ENCODE assay signal across 9 cellular contexts in the genomic region with DNA sequence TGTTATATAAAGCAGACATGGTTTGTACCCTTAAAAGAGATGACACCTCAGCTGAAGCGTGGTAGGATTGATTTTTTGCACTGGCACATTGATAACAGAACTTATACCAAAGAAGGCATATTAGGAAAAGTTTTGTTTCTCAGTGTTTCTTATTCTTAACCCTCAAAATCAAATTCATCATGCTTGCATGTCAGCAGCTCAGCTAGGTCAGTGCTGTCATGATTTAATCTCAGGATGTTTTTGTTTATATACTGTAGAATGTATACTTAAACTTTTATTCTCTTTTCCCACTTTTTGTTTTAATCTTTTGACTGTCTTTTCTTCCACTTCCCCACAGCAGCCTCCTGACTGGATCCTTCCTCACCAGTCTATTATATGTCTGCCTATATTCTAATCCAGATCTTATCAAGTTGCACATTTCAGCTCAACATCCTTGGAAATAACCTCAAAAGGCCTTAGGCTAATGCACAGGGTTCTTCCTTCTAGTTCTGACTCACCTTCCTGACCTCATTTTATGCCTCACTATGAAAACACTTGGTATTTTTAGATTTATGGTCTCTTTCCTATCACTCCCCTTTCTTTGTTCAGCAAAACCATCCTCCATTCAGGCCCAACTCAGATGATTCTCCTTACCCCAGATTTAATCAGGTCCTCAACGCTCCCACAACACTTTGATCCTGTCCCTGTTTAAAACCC. TPM values are rescaled to one million over a fixed set of nuclear protein-coding genes. Genes with fewer than 3 reads are reported as not detected.
DNase-seq lines count a peak whose midpoint lies in the region; ATAC-seq and TF ChIP-seq lines count a peak whose summit lies in the region.
"Had no signal": no experiment of that assay in that cellular context is flagged by ENCODE, and none has a peak within 500 bp of the region (broad histone marks: within the 10 kb centered on the region; RNA-seq: fewer than 3 reads in every experiment).

No MANE protein-coding gene starts in this region.

- no peaks in the 10 kb centered on the region for H3K4me1 ChIP-seq in mesodermal cell (ENCODE audit: control insufficient read depth, insufficient read depth, low read length, poor library complexity, severe bottlenecking)
- peaks cover 4% of the 10 kb centered on the region for H3K4me1 ChIP-seq in A673 (ENCODE audit: insufficient read depth, low read length, poor library complexity, severe bottlenecking)

- intact Hi-C loops in sciatic nerve (cut with DNase I) (no loop called here), A673 (cut with micrococcal nuclease; ENCODE audit: unreplicated experiment) (no loop called here)

- CTCF ChIA-PET in activated CD8-positive, alpha-beta T cell treated with anti-CD3 and anti-CD28 coated beads, Interleukin-2, amount 10 ng/mL, durations not matched to agents 7 days and 5 days (lab: Charles Lee), result interaction anchor here (0.8 to 1.0 kb wide), 3 partner anchors 17 to 107 kb away, joined by 3 read pairs; no protein-coding TSS in a partner anchor
- CTCF ChIA-PET in A673 (lab: Charles Lee), result no interaction called here

- peaks cover 19% of the 10 kb centered on the region for H3K4me1 Mint-ChIP-seq in activated CD8-positive, alpha-beta T cell treated with anti-CD3 and anti-CD28 coated beads, Interleukin-2, amount 10 ng/mL, durations not matched to agents 7 days and 5 days (ENCODE audit: low read depth)

- 88% methylated on average over 1 of the region's 2 CpGs; no CpG with 5 or more reads in 1 of the 2 experiments for WGBS in mesodermal cell (ENCODE audit: insufficient coverage in 2 of 2), 2 experiments

- in situ Hi-C loops in GM13976 (cut with MboI; ENCODE audit: low sequenced_read_pairs, unreplicated experiment), result no loop called here

- H3K4me3 Mint-ChIP-seq in activated CD8-positive, alpha-beta T cell treated with anti-CD3 and anti-CD28 coated beads, Interleukin-2, amount 10 ng/mL, durations not matched to agents 7 days and 5 days, result no peak overlapping the region

- H3K9me3 ChIP-seq in mesodermal cell (ENCODE audit: control insufficient read depth, low read length) (no peaks in the 10 kb centered on the region), A673 (ENCODE audit: low read depth, low read length, poor library complexity, severe bottlenecking) (no peaks in the 10 kb centered on the region)

- BruUV-seq in A673 (replicated peaks; lab: Mats Ljungman, UMichigan), result no TSS peak

- H3K27me3 Mint-ChIP-seq in activated CD8-positive, alpha-beta T cell treated with anti-CD3 and anti-CD28 coated beads, Interleukin-2, amount 10 ng/mL, durations not matched to agents 7 days and 5 days (ENCODE audit: low read depth), result no peaks in the 10 kb centered on the region

- peak overlapping the region; percentile 51 for H3K27ac Mint-ChIP-seq in activated CD8-positive, alpha-beta T cell treated with anti-CD3 and anti-CD28 coated beads, Interleukin-2, amount 10 ng/mL, durations not matched to agents 7 days and 5 days

- H3K27ac ChIP-seq in mesodermal cell (ENCODE audit: low read depth, low read length, severe bottlenecking), result peak overlapping the region; percentile 33
- no peak overlapping the region for H3K27ac ChIP-seq in A673 (ENCODE audit: low read depth, low read length, poor library complexity, severe bottlenecking)

- H3K36me3 ChIP-seq in mesodermal cell (ENCODE audit: control insufficient read depth, insufficient read depth, low read length) (peaks cover 64% of the 10 kb centered on the region), A673 (ENCODE audit: insufficient read depth, low read length, poor library complexity, severe bottlenecking) (no peaks in the 10 kb centered on the region)

- H3K9me3 Mint-ChIP-seq in activated CD8-positive, alpha-beta T cell treated with anti-CD3 and anti-CD28 coated beads, Interleukin-2, amount 10 ng/mL, durations not matched to agents 7 days and 5 days (ENCODE audit: insufficient read depth), result no peaks in the 10 kb centered on the region

- H3K27me3 ChIP-seq in A673 (replicated peaks; ENCODE audit: insufficient read depth, low read depth, low read length, poor library complexity), result no peaks in the 10 kb centered on the region

- H3K36me3 Mint-ChIP-seq in activated CD8-positive, alpha-beta T cell treated with anti-CD3 and anti-CD28 coated beads, Interleukin-2, amount 10 ng/mL, durations not matched to agents 7 days and 5 days (ENCODE audit: low read depth), result peaks cover 63% of the 10 kb centered on the region

- ATAC-seq in HG03039 (IDR thresholded peaks at IDR 0.05; ENCODE audit: unreplicated experiment) (peak; percentile 57), GM18517 (IDR thresholded peaks at IDR 0.05; ENCODE audit: unreplicated experiment) (no peak), sciatic nerve (no peak), GM21737 (IDR thresholded peaks at IDR 0.05; ENCODE audit: unreplicated experiment) (no peak)
- peak; percentile 51 for ATAC-seq in activated CD8-positive, alpha-beta T cell treated with anti-CD3 and anti-CD28 coated beads, Interleukin-2, amount 10 ng/mL, durations not matched to agents 7 days and 5 days

- peak; percentile 50 for DNase-seq in GM13976 (ENCODE audit: low spot score)
- DNase-seq in activated CD8-positive, alpha-beta T cell treated with anti-CD3 and anti-CD28 coated beads, Interleukin-2, amount 10 ng/mL, durations not matched to agents 7 days and 5 days, result no peak
- DNase-seq in sciatic nerve (ENCODE audit: low spot score), result no peak
- DNase-seq in A673 (ENCODE audit: low spot score), result no peak
- DNase-seq: NCI-H524 had no signal

- POLR2A ChIA-PET in activated CD8-positive, alpha-beta T cell treated with anti-CD3 and anti-CD28 coated beads, Interleukin-2, amount 10 ng/mL, durations not matched to agents 7 days and 5 days (lab: Charles Lee), result interaction anchor here (0.6 kb wide), 1 partner anchor 530 kb away, joined by 3 read pairs; no protein-coding TSS in a partner anchor
- POLR2A ChIA-PET in A673 (lab: Charles Lee; ENCODE audit: low non-redundant PET), result no interaction called here

- no peak overlapping the region for H3K4me3 ChIP-seq in mesodermal cell (ENCODE audit: extremely low read depth, insufficient read depth, low read length, poor library complexity, severe bottlenecking)
- no peak overlapping the region for H3K4me3 ChIP-seq in A673 (ENCODE audit: low read depth, low read length, poor library complexity, severe bottlenecking)

- TF ChIP-seq CTCF in GM13976 (IDR thresholded peaks at IDR 0.05; ENCODE audit: borderline replicate concordance, control extremely low read depth, extremely low read depth, insufficient read depth, missing control alignments), result no peak
- TF ChIP-seq CTCF in A673 (conservative IDR thresholded peaks at IDR 0.05; ENCODE audit: low read depth, low read length), result no peak

RNA-seq across cellular contexts. Expression of gene HEBP2, which starts 7.1 kb away (rescaled TPM):
- total RNA-seq in activated CD8-positive, alpha-beta T cell treated with anti-CD3 and anti-CD28 coated beads, Interleukin-2, amount 10 ng/mL, durations not matched to agents 7 days and 5 days, result 10 to 100 TPM; 40.8 to 43.5 TPM
- 58.9 TPM for polyA plus RNA-seq in mesodermal cell (2013, experiment 1 of 2)
- polyA plus RNA-seq in mesodermal cell (2013, experiment 2 of 2), result 65.5 TPM
- total RNA-seq in sciatic nerve (39.9 TPM), A673 (2021) (8.7 and 14.7 TPM in 2 replicates)

RNA-seq across cellular contexts. Expression of gene SMIM28, which starts 33.4 kb away (rescaled TPM):
- total RNA-seq in activated CD8-positive, alpha-beta T cell treated with anti-CD3 and anti-CD28 coated beads, Interleukin-2, amount 10 ng/mL, durations not matched to agents 7 days and 5 days, result not detected
- not detected for polyA plus RNA-seq in mesodermal cell (2013, experiment 1 of 2)
- not detected for polyA plus RNA-seq in mesodermal cell (2013, experiment 2 of 2)
- total RNA-seq in sciatic nerve, result not detected
- total RNA-seq in A673 (2021), result not detected in 2 replicates

Comparison
In these comparisons a context has a peak if more than half of its experiments do, and no peak if none do; other contexts are left out.
1. ATAC-seq: peak in HG03039 (single experiment) and activated CD8-positive, alpha-beta T cell treated with anti-CD3 and anti-CD28 coated beads, Interleukin-2, amount 10 ng/mL, durations not matched to agents 7 days and 5 days (single experiment); none in GM18517 (single experiment), sciatic nerve (single experiment) and GM21737 (single experiment).